ENCODE assay signal across 1 cellular context in genomic region chr10:15325243-15326002, GRCh38.
TF ChIP-seq lines count a peak whose summit lies in the region.

No MANE protein-coding gene starts in this region.

TF ChIP-seq in H1, 55 proteins besides CTCF, POLR2A, EP300 and RAD21 (continued from another document):
- TF ChIP-seq CHD7 (IDR thresholded peaks at IDR 0.05; ENCODE audit: insufficient replicate concordance, low read length) (no peak), CREB1 (IDR thresholded peaks at IDR 0.05) (no peak), RBBP5 (IDR thresholded peaks at IDR 0.05; ENCODE audit: borderline replicate concordance, low read depth, low read length) (no peak), TEAD4 (IDR thresholded peaks at IDR 0.05; ENCODE audit: low read depth, low read length) (no peak), RNF2 (IDR thresholded peaks at IDR 0.05; ENCODE audit: borderline replicate concordance, low read depth, low read length, missing control alignments, poor library complexity, severe bottlenecking) (no peak)
TF ChIP-seq in H1: peak in this region for 0.
